20 cellular contexts compared by ENCODE assay signal in the genomic region with DNA sequence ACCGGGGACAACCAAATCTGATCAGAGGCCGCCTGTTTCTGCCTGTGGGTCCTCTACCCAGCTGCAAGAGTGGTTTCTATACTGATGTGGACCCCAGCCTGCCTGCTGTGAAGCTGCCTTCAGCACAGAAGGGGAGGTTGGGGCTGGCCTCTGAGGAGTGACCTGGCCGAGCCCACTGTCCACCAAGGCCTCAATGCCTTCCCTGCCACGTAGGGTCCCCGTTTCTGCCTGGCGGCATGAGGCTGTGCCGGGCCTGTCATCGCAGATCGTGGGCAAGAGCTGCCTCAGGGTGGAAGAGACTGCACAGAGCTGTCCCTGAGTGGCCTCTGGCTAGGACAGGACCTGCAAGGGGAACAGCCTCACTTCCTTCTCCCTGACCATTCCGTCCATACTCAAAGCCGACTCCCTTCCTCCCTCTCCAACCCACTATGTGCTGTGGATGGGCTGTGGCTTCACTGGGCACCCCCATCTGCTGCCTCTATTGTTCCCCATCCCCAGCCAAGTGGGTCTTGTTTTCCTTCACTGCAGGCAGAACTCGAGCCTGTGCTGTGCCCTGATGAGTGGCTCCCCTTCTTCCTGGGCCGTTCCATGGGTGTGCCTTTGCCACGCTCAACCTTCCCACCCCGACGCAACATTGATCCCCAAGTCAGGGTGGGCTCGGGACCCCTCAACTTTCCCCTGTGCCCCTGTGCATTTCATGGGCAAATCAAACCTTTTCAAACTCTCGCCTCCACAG.
A peak's percentile ranks its signal among the peaks of the same experiment; 100 is the strongest.
DNase-seq lines count a peak whose midpoint lies in the region; ATAC-seq, FAIRE-seq and TF ChIP-seq lines count a peak whose summit lies in the region.
"Had no signal": no experiment of that assay in that cellular context is flagged by ENCODE, and none has a peak within 500 bp of the region (broad histone marks: within the 10 kb centered on the region; RNA-seq: fewer than 3 reads in every experiment).

No MANE protein-coding gene starts in this region.

- H2AFZ ChIP-seq in HepG2 (ENCODE audit: low read length): no peak overlapping the region
- H2AFZ ChIP-seq: GM23248 had no signal

- ATAC-seq in HepG2 (no peak), GM21360 (IDR thresholded peaks at IDR 0.05; ENCODE audit: unreplicated experiment) (no peak)

- H3K9me3 ChIP-seq in Peyer's patch (peaks cover 0 to 3% (median 0%) of the 10 kb centered on the region in 4 donors), HepG2 (ENCODE audit: low read length) (peaks cover 8% of the 10 kb centered on the region; the same call in 1 of the 2 replicates)
- H3K9me3 ChIP-seq: BE2C had no signal

- H3K27ac ChIP-seq in Peyer's patch (no peak overlapping the region), HepG2 (ENCODE audit: extremely low read length, insufficient read depth, low read length) (no peak overlapping the region)
- H3K27ac ChIP-seq: GM23248 had no signal

- no peak for TF ChIP-seq CTCF in Peyer's patch (IDR thresholded peaks at IDR 0.05)
- TF ChIP-seq CTCF in HepG2 (CRISPR knock-in tag; IDR thresholded peaks at IDR 0.05): no peak
- TF ChIP-seq CTCF in progenitor cell of endocrine pancreas (IDR thresholded peaks at IDR 0.05; ENCODE audit: unreplicated experiment): no peak
- no peak for TF ChIP-seq CTCF in foreskin fibroblast (IDR thresholded peaks at IDR 0.05; ENCODE audit: low read depth, low read length)

- no peak overlapping the region for H3K4me2 ChIP-seq in HepG2 (ENCODE audit: low read depth, low read length)

- H3K79me2 ChIP-seq in HepG2 (ENCODE audit: insufficient read depth, low read length): no peaks in the 10 kb centered on the region

- no peaks in the 10 kb centered on the region for H3K4me1 ChIP-seq in Peyer's patch
- H3K4me1 ChIP-seq in HepG2 (ENCODE audit: insufficient read depth, low read length): peaks cover 30% of the 10 kb centered on the region

- peaks cover 6% of the 10 kb centered on the region for H3K4me1 Mint-ChIP-seq in activated CD4-positive, alpha-beta T cell treated with anti-CD3 and anti-CD28 coated beads, Interleukin-2, amount 10 ng/mL, durations not matched to agents 24 days and 14 days
- H3K4me1 Mint-ChIP-seq in activated CD4-positive, alpha-beta T cell treated with anti-CD3 and anti-CD28 coated beads, Interleukin-2, amount 10 ng/mL, durations not matched to agents 7 days and 5 days: peaks cover 10% of the 10 kb centered on the region
- H3K4me1 Mint-ChIP-seq in progenitor cell of endocrine pancreas (ENCODE audit: low read depth): peaks cover 43% of the 10 kb centered on the region

- H4K20me1 ChIP-seq in HepG2 (ENCODE audit: insufficient read depth, low read length): no peaks in the 10 kb centered on the region

- H3K27me3 Mint-ChIP-seq in activated CD4-positive, alpha-beta T cell treated with anti-CD3 and anti-CD28 coated beads, Interleukin-2, amount 10 ng/mL, durations not matched to agents 24 days and 14 days: peaks cover 22% of the 10 kb centered on the region
- H3K27me3 Mint-ChIP-seq in activated CD4-positive, alpha-beta T cell treated with anti-CD3 and anti-CD28 coated beads, Interleukin-2, amount 10 ng/mL, durations not matched to agents 7 days and 5 days: peaks cover 30% of the 10 kb centered on the region
- no peaks in the 10 kb centered on the region for H3K27me3 Mint-ChIP-seq in progenitor cell of endocrine pancreas

- H3K4me3 ChIP-seq in Peyer's patch: no peak overlapping the region
- no peak overlapping the region for H3K4me3 ChIP-seq in HepG2 (replicated peaks in 1 of 3; ENCODE audit: insufficient read depth in 1 of 3, low read depth in 2 of 3, low read length in 3 of 3)
- no peak overlapping the region for H3K4me3 ChIP-seq in foreskin fibroblast (ENCODE audit: low read depth in 1 of 2, low read length in 2 of 2)
- H3K4me3 ChIP-seq: GM23248 had no signal

- TF ChIP-seq RAD21 in HepG2 (CRISPR knock-in tag; IDR thresholded peaks at IDR 0.05): no peak

- H3K9ac ChIP-seq in HepG2 (ENCODE audit: insufficient read depth, low read depth, low read length): no peak overlapping the region
- H3K9ac ChIP-seq: GM23248 had no signal

- no peak for FAIRE-seq in HepG2 (lab: Jason Lieb, UNC)
- FAIRE-seq: RCC 7860 had no signal

- no peak overlapping the region for H3K27ac Mint-ChIP-seq in activated CD4-positive, alpha-beta T cell treated with anti-CD3 and anti-CD28 coated beads, Interleukin-2, amount 10 ng/mL, durations not matched to agents 24 days and 14 days
- no peak overlapping the region for H3K27ac Mint-ChIP-seq in activated CD4-positive, alpha-beta T cell treated with anti-CD3 and anti-CD28 coated beads, Interleukin-2, amount 10 ng/mL, durations not matched to agents 7 days and 5 days
- H3K27ac Mint-ChIP-seq in progenitor cell of endocrine pancreas: peak overlapping the region; percentile 97
- H3K27ac Mint-ChIP-seq: CD4-positive, alpha-beta T cell had no signal

- DNase-seq in activated CD4-positive, alpha-beta T cell treated with anti-CD3 and anti-CD28 coated beads, Interleukin-2, amount 10 ng/mL, durations not matched to agents 24 days and 14 days: peak; percentile 31
- no peak for DNase-seq in activated CD4-positive, alpha-beta T cell treated with anti-CD3 and anti-CD28 coated beads, Interleukin-2, amount 10 ng/mL, durations not matched to agents 7 days and 5 days
- DNase-seq in Peyer's patch (peak in 2 of 3 donors; percentile 19 to 33), HepG2 (ENCODE audit: low spot score) (no peak), progenitor cell of endocrine pancreas (ENCODE audit: low spot score, unreplicated experiment) (no peak), foreskin fibroblast (no peak), DMS 273 treated with DMSO at 0.1 percent for 48 hours (lab: John Stamatoyannopoulos, UW) (no peak)
- DNase-seq: 8988T, BE2C, Calu3, DMS79, GM23248, NCI-H1048, NCI-H1436 treated with DMSO at 0.1 percent for 48 hours, NCI-H2081 treated with DMSO at 0.1 percent for 48 hours, NCI-H524, SHP77 had no signal

- H3K36me3 ChIP-seq in Peyer's patch: no peaks in the 10 kb centered on the region
- H3K36me3 ChIP-seq in HepG2 (replicated peaks in 1 of 2; ENCODE audit: control insufficient read depth in 1 of 2, insufficient read depth in 2 of 2, low read length in 2 of 2): no peaks in the 10 kb centered on the region
- H3K36me3 ChIP-seq: BE2C had no signal

- intact Hi-C loops in activated CD4-positive, alpha-beta T cell treated with anti-CD3 and anti-CD28 coated beads, Interleukin-2, amount 10 ng/mL, durations not matched to agents 24 days and 14 days (cut with micrococcal nuclease): no loop called here
- intact Hi-C loops in HepG2 (cut with micrococcal nuclease; ENCODE audit: unreplicated experiment): no loop called here

- peaks cover 3% of the 10 kb centered on the region for H3K9me3 Mint-ChIP-seq in activated CD4-positive, alpha-beta T cell treated with anti-CD3 and anti-CD28 coated beads, Interleukin-2, amount 10 ng/mL, durations not matched to agents 24 days and 14 days
- peaks cover 16% of the 10 kb centered on the region for H3K9me3 Mint-ChIP-seq in activated CD4-positive, alpha-beta T cell treated with anti-CD3 and anti-CD28 coated beads, Interleukin-2, amount 10 ng/mL, durations not matched to agents 7 days and 5 days
- H3K9me3 Mint-ChIP-seq in progenitor cell of endocrine pancreas (ENCODE audit: low read depth): peaks cover 17% of the 10 kb centered on the region

- no TSS peak for BruUV-seq in HepG2 (replicated peaks; lab: Mats Ljungman, UMichigan)

- TF ChIP-seq EP300 in HepG2 (IDR thresholded peaks at IDR 0.05; ENCODE audit: low read depth in 2 of 2, low read length in 2 of 2) (no peak), HepG2 (CRISPR knock-in tag; IDR thresholded peaks at IDR 0.05; ENCODE audit: borderline replicate concordance) (no peak)

- no peaks in the 10 kb centered on the region for H3K36me3 Mint-ChIP-seq in activated CD4-positive, alpha-beta T cell treated with anti-CD3 and anti-CD28 coated beads, Interleukin-2, amount 10 ng/mL, durations not matched to agents 24 days and 14 days (ENCODE audit: low read depth)
- H3K36me3 Mint-ChIP-seq in activated CD4-positive, alpha-beta T cell treated with anti-CD3 and anti-CD28 coated beads, Interleukin-2, amount 10 ng/mL, durations not matched to agents 7 days and 5 days (ENCODE audit: low read depth): no peaks in the 10 kb centered on the region
- peaks cover 20% of the 10 kb centered on the region for H3K36me3 Mint-ChIP-seq in progenitor cell of endocrine pancreas (ENCODE audit: insufficient read depth)

- 92% methylated on average over 14 of the region's 18 CpGs for WGBS in HepG2 (ENCODE audit: low lambda C conversion rate)

- H3K27me3 ChIP-seq in Peyer's patch (no peaks in the 10 kb centered on the region), HepG2 (ENCODE audit: control insufficient read depth in 1 of 2, insufficient read depth in 2 of 2, low read length in 2 of 2) (no peaks in the 10 kb centered on the region)
- H3K27me3 ChIP-seq: BE2C had no signal

- H3K4me3 Mint-ChIP-seq in activated CD4-positive, alpha-beta T cell treated with anti-CD3 and anti-CD28 coated beads, Interleukin-2, amount 10 ng/mL, durations not matched to agents 24 days and 14 days: no peak overlapping the region
- no peak overlapping the region for H3K4me3 Mint-ChIP-seq in activated CD4-positive, alpha-beta T cell treated with anti-CD3 and anti-CD28 coated beads, Interleukin-2, amount 10 ng/mL, durations not matched to agents 7 days and 5 days
- H3K4me3 Mint-ChIP-seq in progenitor cell of endocrine pancreas (ENCODE audit: low read depth): no peak overlapping the region
- H3K4me3 Mint-ChIP-seq: CD4-positive, alpha-beta T cell had no signal

- POLR2A ChIA-PET in activated CD4-positive, alpha-beta T cell treated with anti-CD3 and anti-CD28 coated beads, Interleukin-2, amount 10 ng/mL, durations not matched to agents 7 days and 5 days (lab: Charles Lee): no interaction called here
- POLR2A ChIA-PET in HepG2 (lab: Yijun Ruan, JAX): interaction anchor here (1.1 kb wide), 1 partner anchor 11 kb away, joined by 3 read pairs; no protein-coding TSS in a partner anchor

- TF ChIP-seq POLR2A in Peyer's patch (IDR thresholded peaks at IDR 0.05) (no peak), HepG2 (IDR thresholded peaks at IDR 0.05; ENCODE audit: insufficient read depth in 1 of 2, low read depth in 2 of 2, low read length in 2 of 2) (no peak)

- in situ Hi-C loops in HepG2 (cut with HindIII; ENCODE audit: extremely low pct_ligation_motif_present, low pct_unique_long_range_greater_than_20kb): no loop called here

- CTCF ChIA-PET in activated CD4-positive, alpha-beta T cell treated with anti-CD3 and anti-CD28 coated beads, Interleukin-2, amount 10 ng/mL, durations not matched to agents 7 days and 5 days (lab: Charles Lee): interaction anchor here (2.1 kb wide), 1 partner anchor 8 kb away, joined by 5 read pairs; no protein-coding TSS in a partner anchor
- CTCF ChIA-PET in HepG2 (lab: Yijun Ruan, JAX; ENCODE audit: low intra/inter-chr PET ratio, low total read pairs): no interaction called here

TF ChIP-seq in HepG2, 621 proteins besides CTCF, POLR2A, EP300 and RAD21 (continues in another document):
- TF ChIP-seq DR1 (CRISPR knock-in tag; IDR thresholded peaks at IDR 0.05) (no peak), EEA1 (CRISPR knock-in tag; IDR thresholded peaks at IDR 0.05; ENCODE audit: borderline replicate concordance) (0 out of 2 replicates have a peak, but pooled peaks have one; percentile 39), ARNT (IDR thresholded peaks at IDR 0.05) (no peak), CC2D1A (CRISPR knock-in tag; IDR thresholded peaks at IDR 0.05) (no peak), ZNF333 (CRISPR knock-in tag; IDR thresholded peaks at IDR 0.05; ENCODE audit: borderline replicate concordance) (no peak), ATF7-NPFF (CRISPR knock-in tag; IDR thresholded peaks at IDR 0.05; ENCODE audit: low read depth) (no peak)

Comparison
In these comparisons a context has a peak if more than half of its experiments do, and no peak if none do; other contexts are left out.
1. DNase-seq: peak in activated CD4-positive, alpha-beta T cell treated with anti-CD3 and anti-CD28 coated beads, Interleukin-2, amount 10 ng/mL, durations not matched to agents 24 days and 14 days (single experiment) and Peyer's patch (2 of 3); none in activated CD4-positive, alpha-beta T cell treated with anti-CD3 and anti-CD28 coated beads, Interleukin-2, amount 10 ng/mL, durations not matched to agents 7 days and 5 days (single experiment), HepG2 (single experiment), progenitor cell of endocrine pancreas (single experiment), foreskin fibroblast (0 of 2) and DMS 273 treated with DMSO at 0.1 percent for 48 hours (single experiment).